Comparison of ENCODE assay signal across 18 cellular contexts in the genomic region with DNA sequence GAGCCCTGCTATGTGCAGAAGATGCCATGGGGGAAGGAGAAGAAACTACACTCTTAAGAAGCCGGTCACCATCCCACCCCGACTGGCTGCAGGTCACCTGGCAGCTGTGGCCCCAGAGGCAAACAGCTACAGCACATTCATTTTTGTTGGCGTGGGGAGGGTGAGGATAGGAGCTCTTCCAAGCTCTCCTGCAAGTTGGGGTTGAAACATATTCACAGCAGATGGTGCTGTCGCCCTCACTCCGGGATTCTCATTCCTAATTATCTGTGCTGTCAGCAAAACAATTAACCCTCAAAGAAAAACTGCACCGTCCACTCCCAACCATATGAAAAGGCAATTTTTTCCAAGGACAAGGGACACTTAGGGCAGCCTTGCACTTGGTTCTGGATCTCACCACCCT.
DNase-seq lines count a peak whose midpoint lies in the region; ATAC-seq and TF ChIP-seq lines count a peak whose summit lies in the region.
"Had no signal": no experiment of that assay in that cellular context is flagged by ENCODE, and none has a peak within 500 bp of the region (broad histone marks: within the 10 kb centered on the region; RNA-seq: fewer than 3 reads in every experiment).

No MANE protein-coding gene starts in this region.

- H3K36me3 ChIP-seq in BLaER1 treated with 17β-estradiol and CSF1 and Interleukin-3, amounts not matched to agents 10 nM and 100 nM = no peaks in the 10 kb centered on the region
- no peaks in the 10 kb centered on the region for H3K36me3 ChIP-seq in HEK293 (ENCODE audit: control insufficient read depth in 2 of 2, insufficient read depth in 1 of 2, low read length in 2 of 2)
- H3K36me3 ChIP-seq: BE2C had no signal

- no peaks in the 10 kb centered on the region for H3K4me1 Mint-ChIP-seq in activated CD4-positive, alpha-beta T cell treated with anti-CD3 and anti-CD28 coated beads, Interleukin-2, amount 10 ng/mL, durations not matched to agents 7 days and 5 days

- peak; percentile 30 for DNase-seq in RPMI8226
- peak; percentile 27 for DNase-seq in myocyte (ENCODE audit: low read depth)
- no peak for DNase-seq in NCI-H1930 (lab: John Stamatoyannopoulos, UW)
- DNase-seq in activated CD4-positive, alpha-beta T cell treated with anti-CD3 and anti-CD28 coated beads, Interleukin-2, amount 10 ng/mL, durations not matched to agents 7 days and 5 days = no peak
- DNase-seq: activated CD4-positive, alpha-beta T cell treated with anti-CD3 and anti-CD28 coated beads for 1 hour; activated CD8-positive, alpha-beta memory T cell treated with anti-CD3 and anti-CD28 coated beads, Interleukin-2, amount 50 U/mL, for 4 hours; activated naive CD4-positive, alpha-beta T cell; BE2C; body of pancreas; KG1; midbrain; small intestine had no signal

- H3K9me3 Mint-ChIP-seq in activated CD4-positive, alpha-beta T cell treated with anti-CD3 and anti-CD28 coated beads, Interleukin-2, amount 10 ng/mL, durations not matched to agents 7 days and 5 days = no peaks in the 10 kb centered on the region
- H3K9me3 Mint-ChIP-seq: stimulated activated naive CD8-positive, alpha-beta T cell treated with anti-CD3 and anti-CD28 coated beads, Interleukin-15, Interleukin-2, amounts not matched to agents 100 ng/mL and 50 ng/mL, for 24 hours; T-helper 2 cell treated with Interferon-gamma antibody and Interleukin-4, amounts not matched to agents 5 μg/mL and 100 μg/mL, for 36 hours had no signal

- H3K27ac Mint-ChIP-seq in activated CD4-positive, alpha-beta T cell treated with anti-CD3 and anti-CD28 coated beads, Interleukin-2, amount 10 ng/mL, durations not matched to agents 7 days and 5 days = no peak overlapping the region
- H3K27ac Mint-ChIP-seq: stimulated activated naive CD8-positive, alpha-beta T cell treated with anti-CD3 and anti-CD28 coated beads, Interleukin-15, Interleukin-2, amounts not matched to agents 100 ng/mL and 50 ng/mL, for 24 hours; T-helper 2 cell treated with Interferon-gamma antibody and Interleukin-4, amounts not matched to agents 5 μg/mL and 100 μg/mL, for 36 hours had no signal

- no peak overlapping the region for H3K4me3 ChIP-seq in BLaER1 treated with 17β-estradiol and CSF1 and Interleukin-3, amounts not matched to agents 10 nM and 100 nM
- H3K4me3 ChIP-seq in HEK293 (ENCODE audit: low read depth, low read length) = no peak overlapping the region
- H3K4me3 ChIP-seq: body of pancreas, hepatocyte had no signal

- TF ChIP-seq CTCF in HEK293 (tag by site-specific recombination; IDR thresholded peaks at IDR 0.05) = 0 out of 2 replicates have a peak, but pooled peaks have one; percentile 4

- H3K27me3 ChIP-seq in BLaER1 treated with 17β-estradiol and CSF1 and Interleukin-3, amounts not matched to agents 10 nM and 100 nM = peaks cover 0 to 53% (median 27%) of the 10 kb centered on the region in 11 experiments; a peak in 17 of 22 replicates
- H3K27me3 ChIP-seq: BE2C, body of pancreas, hepatocyte had no signal

- no peaks in the 10 kb centered on the region for H3K36me3 Mint-ChIP-seq in activated CD4-positive, alpha-beta T cell treated with anti-CD3 and anti-CD28 coated beads, Interleukin-2, amount 10 ng/mL, durations not matched to agents 7 days and 5 days (ENCODE audit: low read depth)

- H3K4me2 ChIP-seq in BLaER1 treated with 17β-estradiol and CSF1 and Interleukin-3, amounts not matched to agents 10 nM and 100 nM = peak overlapping the region in 9 of 11 experiments; percentile 19 to 67 (median 52); a peak in 15 of 22 replicates
- H3K4me2 ChIP-seq: hepatocyte had no signal

- H3K9ac ChIP-seq in BLaER1 treated with 17β-estradiol and CSF1 and Interleukin-3, amounts not matched to agents 10 nM and 100 nM = no peak overlapping the region

- POLR2A ChIA-PET in HEK293 (lab: Yijun Ruan, JAX) = no interaction called here
- POLR2A ChIA-PET in activated CD4-positive, alpha-beta T cell treated with anti-CD3 and anti-CD28 coated beads, Interleukin-2, amount 10 ng/mL, durations not matched to agents 7 days and 5 days (lab: Charles Lee) = no interaction called here

- peaks cover 0 to 18% (median 13%) of the 10 kb centered on the region in 10 experiments; a peak in 14 of 20 replicates for H3K4me1 ChIP-seq in BLaER1 treated with 17β-estradiol and CSF1 and Interleukin-3, amounts not matched to agents 10 nM and 100 nM
- H3K4me1 ChIP-seq in HEK293 (ENCODE audit: control insufficient read depth, insufficient read depth, low read length) = no peaks in the 10 kb centered on the region
- H3K4me1 ChIP-seq: BE2C had no signal

- H3K27me3 Mint-ChIP-seq in activated CD4-positive, alpha-beta T cell treated with anti-CD3 and anti-CD28 coated beads, Interleukin-2, amount 10 ng/mL, durations not matched to agents 7 days and 5 days = peaks cover 5% of the 10 kb centered on the region

- H4K20me1 ChIP-seq in BLaER1 treated with 17β-estradiol and CSF1 and Interleukin-3, amounts not matched to agents 10 nM and 100 nM = peaks cover 0 to 32% (median 10%) of the 10 kb centered on the region in 11 experiments; a peak in 10 of 22 replicates

- ATAC-seq in HG03108 (IDR thresholded peaks at IDR 0.05; ENCODE audit: unreplicated experiment) = no peak
- ATAC-seq: body of pancreas had no signal

- CTCF ChIA-PET in HEK293 (lab: Yijun Ruan, JAX) = interaction anchor here (0.6 to 1.2 kb wide), 2 partner anchors 11 to 106 kb away, joined by 3 read pairs; no protein-coding TSS in a partner anchor
- CTCF ChIA-PET in activated CD4-positive, alpha-beta T cell treated with anti-CD3 and anti-CD28 coated beads, Interleukin-2, amount 10 ng/mL, durations not matched to agents 7 days and 5 days (lab: Charles Lee) = no interaction called here

- H3K9me3 ChIP-seq in BLaER1 treated with 17β-estradiol and CSF1 and Interleukin-3, amounts not matched to agents 10 nM and 100 nM (replicated peaks in 1 of 11) = no peaks in the 10 kb centered on the region
- H3K9me3 ChIP-seq in HEK293 (ENCODE audit: control insufficient read depth, insufficient read depth, low read depth, low read length) = no peaks in the 10 kb centered on the region
- H3K9me3 ChIP-seq: BE2C, body of pancreas had no signal

- H3K27ac ChIP-seq in BLaER1 treated with 17β-estradiol and CSF1 and Interleukin-3, amounts not matched to agents 10 nM and 100 nM = no peak overlapping the region
- H3K27ac ChIP-seq in HEK293 (ENCODE audit: extremely low read depth, low read depth, low read length) = no peak overlapping the region
- H3K27ac ChIP-seq: body of pancreas, hepatocyte had no signal

- H3K4me3 Mint-ChIP-seq in activated CD4-positive, alpha-beta T cell treated with anti-CD3 and anti-CD28 coated beads, Interleukin-2, amount 10 ng/mL, durations not matched to agents 7 days and 5 days = no peak overlapping the region
- H3K4me3 Mint-ChIP-seq: stimulated activated naive CD8-positive, alpha-beta T cell treated with anti-CD3 and anti-CD28 coated beads, Interleukin-15, Interleukin-2, amounts not matched to agents 100 ng/mL and 50 ng/mL, for 24 hours; T-helper 2 cell treated with Interferon-gamma antibody and Interleukin-4, amounts not matched to agents 5 μg/mL and 100 μg/mL, for 36 hours had no signal

TF ChIP-seq in HEK293, 187 proteins besides CTCF, POLR2A, EP300 and RAD21:
- TF ChIP-seq ZNF114 (tag by site-specific recombination; IDR thresholded peaks at IDR 0.05) = no peak
- no peak for TF ChIP-seq ZNF660 (tag by site-specific recombination; IDR thresholded peaks at IDR 0.05)
- no peak for TF ChIP-seq ZFP41 (tag by site-specific recombination; IDR thresholded peaks at IDR 0.05; ENCODE audit: borderline replicate concordance)
- no peak for TF ChIP-seq SCRT2 (tag by site-specific recombination; IDR thresholded peaks at IDR 0.05)
- no peak for TF ChIP-seq ZNF623 (tag by site-specific recombination; IDR thresholded peaks at IDR 0.05)
- TF ChIP-seq ZNF707 (tag by site-specific recombination; IDR thresholded peaks at IDR 0.05) = no peak
- no peak for TF ChIP-seq MZF1 (tag by site-specific recombination; IDR thresholded peaks at IDR 0.05; ENCODE audit: borderline replicate concordance)
- no peak for TF ChIP-seq ZNF555 (tag by site-specific recombination; conservative IDR thresholded peaks at IDR 0.05)

Comparison
In these comparisons a context has a peak if more than half of its experiments do, and no peak if none do; other contexts are left out.
1. DNase-seq: peak in RPMI8226 (single experiment) and myocyte (single experiment); none in NCI-H1930 (0 of 2) and activated CD4-positive, alpha-beta T cell treated with anti-CD3 and anti-CD28 coated beads, Interleukin-2, amount 10 ng/mL, durations not matched to agents 7 days and 5 days (single experiment).